In the genomic region with DNA sequence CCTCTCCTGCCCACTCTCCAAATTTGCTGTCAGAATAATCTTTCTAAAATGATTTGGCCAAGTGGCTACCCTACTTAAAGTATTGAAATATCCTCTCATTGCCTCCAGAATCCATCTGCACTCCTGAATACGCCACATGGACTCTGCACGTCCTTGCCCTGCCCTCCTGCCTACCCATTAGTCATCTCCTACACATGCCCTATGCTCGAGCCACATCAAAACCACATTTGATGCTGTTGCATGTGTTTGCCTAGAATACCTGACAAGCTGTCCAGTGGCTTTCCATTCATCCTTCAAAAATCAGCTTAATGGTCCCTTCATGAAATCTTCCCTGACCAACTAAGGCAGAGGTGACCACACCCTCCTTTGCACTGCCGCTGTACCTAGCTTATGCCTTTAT, we compare ENCODE assay signal across 13 cellular contexts. TPM values are rescaled to one million over a fixed set of nuclear protein-coding genes. Genes with fewer than 3 reads are reported as not detected.
DNase-seq lines count a peak whose midpoint lies in the region; ATAC-seq and TF ChIP-seq lines count a peak whose summit lies in the region.
"Had no signal": no experiment of that assay in that cellular context is flagged by ENCODE, and none has a peak within 500 bp of the region (broad histone marks: within the 10 kb centered on the region; RNA-seq: fewer than 3 reads in every experiment).

No MANE protein-coding gene starts in this region.

- intact Hi-C loops in CD8-positive, alpha-beta T cell (cut with DNase I, micrococcal nuclease): loop anchor here in 1 of 2 experiments (1.0 kb wide), 1 partner anchor 8 kb away; no protein-coding TSS in a partner anchor
- intact Hi-C loops in naive thymus-derived CD4-positive, alpha-beta T cell (cut with micrococcal nuclease): no loop called here
- intact Hi-C loops in A673 (cut with micrococcal nuclease; ENCODE audit: unreplicated experiment): no loop called here

- no peak for TF ChIP-seq CTCF in CD8-positive, alpha-beta T cell (IDR thresholded peaks at IDR 0.05)
- TF ChIP-seq CTCF in A673 (conservative IDR thresholded peaks at IDR 0.05; ENCODE audit: low read depth, low read length): no peak

- peaks cover 71% of the 10 kb centered on the region for H3K4me1 Mint-ChIP-seq in CD8-positive, alpha-beta T cell (ENCODE audit: low read depth)
- peaks cover 56% of the 10 kb centered on the region for H3K4me1 Mint-ChIP-seq in activated naive CD8-positive, alpha-beta T cell treated with anti-CD3 and anti-CD28 coated beads, Interleukin-2, amount 10 ng/mL, durations not matched to agents 7 days and 5 days
- peaks cover 39 to 92% (median 76%) of the 10 kb centered on the region in 7 donors for H3K4me1 Mint-ChIP-seq in naive thymus-derived CD4-positive, alpha-beta T cell

- CTCF ChIA-PET in CD8-positive, alpha-beta T cell (lab: Charles Lee): interaction anchor here (1.5 to 13.7 kb wide), 4 partner anchors 12 to 247 kb away, joined by 3 to 186 read pairs (median 9); a partner anchor contains a TSS
- CTCF ChIA-PET in naive thymus-derived CD4-positive, alpha-beta T cell (lab: Charles Lee): interaction anchor here (0.8 to 3.1 kb wide), 5 partner anchors 38 to 247 kb away, joined by 3 to 16 read pairs (median 4); a partner anchor contains a TSS
- CTCF ChIA-PET in A673 (lab: Charles Lee): no interaction called here

- no peak for ATAC-seq in CD8-positive, alpha-beta T cell
- ATAC-seq in activated naive CD8-positive, alpha-beta T cell treated with anti-CD3 and anti-CD28 coated beads, Interleukin-2, amount 10 ng/mL, durations not matched to agents 7 days and 5 days (ENCODE audit: low read depth): peak; percentile 46
- ATAC-seq in naive thymus-derived CD4-positive, alpha-beta T cell: no peak
- no peak for ATAC-seq in HG03460 (IDR thresholded peaks at IDR 0.05; ENCODE audit: unreplicated experiment)

- DNase-seq in CD8-positive, alpha-beta T cell: no peak
- peak; percentile 43 for DNase-seq in HT-29 (ENCODE audit: low spot score)
- no peak for DNase-seq in activated naive CD8-positive, alpha-beta T cell treated with anti-CD3 and anti-CD28 coated beads, Interleukin-2, amount 10 ng/mL, durations not matched to agents 7 days and 5 days
- no peak for DNase-seq in naive thymus-derived CD4-positive, alpha-beta T cell
- DNase-seq in A673 (ENCODE audit: low spot score): no peak
- DNase-seq in stimulated activated CD4-positive, alpha-beta T cell treated with anti-CD3 and anti-CD28 coated beads, Interleukin-12 subunit alpha, Interleukin-12 subunit beta, amount 100 ng/mL, for 4 hours: no peak
- no peak for DNase-seq in effector CD8-positive, alpha-beta T cell (lab: John Stamatoyannopoulos, UW)
- DNase-seq: activated CD4-positive, alpha-beta memory T cell treated with anti-CD3 and anti-CD28 coated beads for 36 hours; dorsolateral prefrontal cortex; NCI-H2081; retina had no signal

- no peaks in the 10 kb centered on the region for H3K36me3 ChIP-seq in CD8-positive, alpha-beta T cell (ENCODE audit: insufficient read depth, low read length)
- no peaks in the 10 kb centered on the region for H3K36me3 ChIP-seq in naive thymus-derived CD4-positive, alpha-beta T cell (ENCODE audit: control insufficient read depth in 2 of 3, insufficient read depth in 3 of 3, low read length in 3 of 3)
- no peaks in the 10 kb centered on the region for H3K36me3 ChIP-seq in A673 (ENCODE audit: insufficient read depth, low read length, poor library complexity, severe bottlenecking)

- no peaks in the 10 kb centered on the region for H3K27me3 Mint-ChIP-seq in CD8-positive, alpha-beta T cell (ENCODE audit: low read depth)
- H3K27me3 Mint-ChIP-seq in activated naive CD8-positive, alpha-beta T cell treated with anti-CD3 and anti-CD28 coated beads, Interleukin-2, amount 10 ng/mL, durations not matched to agents 7 days and 5 days: no peaks in the 10 kb centered on the region
- peaks cover 0 to 5% (median 0%) of the 10 kb centered on the region in 5 donors for H3K27me3 Mint-ChIP-seq in naive thymus-derived CD4-positive, alpha-beta T cell
- H3K27me3 Mint-ChIP-seq: activated CD4-positive, alpha-beta memory T cell treated with anti-CD3 and anti-CD28 coated beads for 36 hours had no signal

- POLR2A ChIA-PET in CD8-positive, alpha-beta T cell (lab: Charles Lee): interaction anchor here (0.6 to 3.1 kb wide), 4 partner anchors 11 to 217 kb away, joined by 3 to 13 read pairs (median 4); no protein-coding TSS in a partner anchor
- POLR2A ChIA-PET in activated naive CD8-positive, alpha-beta T cell treated with anti-CD3 and anti-CD28 coated beads, Interleukin-2, amount 10 ng/mL, durations not matched to agents 7 days and 5 days (lab: Charles Lee): interaction anchor here (1.0 to 6.0 kb wide), 7 partner anchors 12 to 247 kb away, joined by 4 to 49 read pairs (median 9); a partner anchor contains a TSS
- POLR2A ChIA-PET in naive thymus-derived CD4-positive, alpha-beta T cell (lab: Charles Lee): interaction anchor here (2.5 to 22.1 kb wide), 6 partner anchors 11 to 233 kb away, joined by 8 to 328 read pairs (median 62); a partner anchor contains a TSS
- POLR2A ChIA-PET in A673 (lab: Charles Lee; ENCODE audit: low non-redundant PET): no interaction called here

- no peaks in the 10 kb centered on the region for H3K9me3 Mint-ChIP-seq in CD8-positive, alpha-beta T cell
- peaks cover 2% of the 10 kb centered on the region for H3K9me3 Mint-ChIP-seq in activated naive CD8-positive, alpha-beta T cell treated with anti-CD3 and anti-CD28 coated beads, Interleukin-2, amount 10 ng/mL, durations not matched to agents 7 days and 5 days
- peaks cover 0 to 2% (median 0%) of the 10 kb centered on the region in 11 donors for H3K9me3 Mint-ChIP-seq in naive thymus-derived CD4-positive, alpha-beta T cell
- H3K9me3 Mint-ChIP-seq: activated CD4-positive, alpha-beta memory T cell treated with anti-CD3 and anti-CD28 coated beads for 36 hours had no signal

- H3K9me3 ChIP-seq in CD8-positive, alpha-beta T cell (ENCODE audit: low read length): no peaks in the 10 kb centered on the region
- H3K9me3 ChIP-seq in naive thymus-derived CD4-positive, alpha-beta T cell (ENCODE audit: control insufficient read depth in 2 of 3, low read length in 3 of 3): no peaks in the 10 kb centered on the region
- no peaks in the 10 kb centered on the region for H3K9me3 ChIP-seq in A673 (ENCODE audit: low read depth, low read length, poor library complexity, severe bottlenecking)

- peaks cover 73% of the 10 kb centered on the region for H3K4me1 ChIP-seq in CD8-positive, alpha-beta T cell (ENCODE audit: insufficient read depth, low read length)
- H3K4me1 ChIP-seq in naive thymus-derived CD4-positive, alpha-beta T cell (ENCODE audit: control insufficient read depth in 2 of 2, insufficient read depth in 2 of 2, low read length in 2 of 2): peaks cover 23 to 67% of the 10 kb centered on the region in 2 donors
- no peaks in the 10 kb centered on the region for H3K4me1 ChIP-seq in A673 (ENCODE audit: insufficient read depth, low read length, poor library complexity, severe bottlenecking)

- BruUV-seq in A673 (replicated peaks; lab: Mats Ljungman, UMichigan): no TSS peak

- no peak overlapping the region for H3K4me3 ChIP-seq in CD8-positive, alpha-beta T cell (ENCODE audit: low read depth, low read length)
- H3K4me3 ChIP-seq in naive thymus-derived CD4-positive, alpha-beta T cell (ENCODE audit: low read length): no peak overlapping the region
- H3K4me3 ChIP-seq in A673 (ENCODE audit: low read depth, low read length, poor library complexity, severe bottlenecking): no peak overlapping the region
- H3K4me3 ChIP-seq: dorsolateral prefrontal cortex had no signal

- no peak overlapping the region for H3K27ac ChIP-seq in CD8-positive, alpha-beta T cell (ENCODE audit: low read depth, low read length)
- no peak overlapping the region for H3K27ac ChIP-seq in naive thymus-derived CD4-positive, alpha-beta T cell (ENCODE audit: low read depth, low read length)
- no peak overlapping the region for H3K27ac ChIP-seq in A673 (ENCODE audit: low read depth, low read length, poor library complexity, severe bottlenecking)
- H3K27ac ChIP-seq: dorsolateral prefrontal cortex, KMS-11 had no signal

- peaks cover 10% of the 10 kb centered on the region for H3K36me3 Mint-ChIP-seq in CD8-positive, alpha-beta T cell
- H3K36me3 Mint-ChIP-seq in activated naive CD8-positive, alpha-beta T cell treated with anti-CD3 and anti-CD28 coated beads, Interleukin-2, amount 10 ng/mL, durations not matched to agents 7 days and 5 days: peaks cover 17% of the 10 kb centered on the region
- H3K36me3 Mint-ChIP-seq in naive thymus-derived CD4-positive, alpha-beta T cell: peaks cover 0 to 25% (median 4%) of the 10 kb centered on the region in 5 donors

- no peaks in the 10 kb centered on the region for H3K27me3 ChIP-seq in CD8-positive, alpha-beta T cell (ENCODE audit: insufficient read depth, low read length)
- no peaks in the 10 kb centered on the region for H3K27me3 ChIP-seq in naive thymus-derived CD4-positive, alpha-beta T cell (ENCODE audit: control insufficient read depth in 2 of 2, insufficient read depth in 2 of 2, low read length in 2 of 2)
- H3K27me3 ChIP-seq in A673 (replicated peaks; ENCODE audit: insufficient read depth, low read depth, low read length, poor library complexity): no peaks in the 10 kb centered on the region
- H3K27me3 ChIP-seq: dorsolateral prefrontal cortex had no signal

- H3K4me3 Mint-ChIP-seq in CD8-positive, alpha-beta T cell: no peak overlapping the region
- H3K4me3 Mint-ChIP-seq in activated naive CD8-positive, alpha-beta T cell treated with anti-CD3 and anti-CD28 coated beads, Interleukin-2, amount 10 ng/mL, durations not matched to agents 7 days and 5 days: peak overlapping the region; percentile 33
- peak overlapping the region in 9 of 10 donors; percentile 9 to 61 (median 38) for H3K4me3 Mint-ChIP-seq in naive thymus-derived CD4-positive, alpha-beta T cell
- H3K4me3 Mint-ChIP-seq: activated CD4-positive, alpha-beta memory T cell treated with anti-CD3 and anti-CD28 coated beads for 36 hours had no signal

- peak overlapping the region; percentile 69 for H3K27ac Mint-ChIP-seq in CD8-positive, alpha-beta T cell
- H3K27ac Mint-ChIP-seq in activated naive CD8-positive, alpha-beta T cell treated with anti-CD3 and anti-CD28 coated beads, Interleukin-2, amount 10 ng/mL, durations not matched to agents 7 days and 5 days: peak overlapping the region; percentile 70
- peak overlapping the region; percentile 13 to 87 (median 79) for H3K27ac Mint-ChIP-seq in naive thymus-derived CD4-positive, alpha-beta T cell
- H3K27ac Mint-ChIP-seq: activated CD4-positive, alpha-beta memory T cell treated with anti-CD3 and anti-CD28 coated beads for 36 hours had no signal

RNA-seq across cellular contexts. Expression of a gene that starts 17.0 kb away (rescaled TPM):
- total RNA-seq in CD8-positive, alpha-beta T cell: 10 to 100 TPM; 38.2 to 39.6 TPM
- total RNA-seq in HT-29 (2014; rRNA removed; shearing (Covaris generic)): 5.9 and 6.4 TPM in 2 replicates
- 10 to 100 TPM; 12.9 to 14.9 TPM for total RNA-seq in activated naive CD8-positive, alpha-beta T cell treated with anti-CD3 and anti-CD28 coated beads, Interleukin-2, amount 10 ng/mL, durations not matched to agents 7 days and 5 days
- 10 to 100 TPM; 10.3 to 25.9 (median 17.4) TPM for total RNA-seq in naive thymus-derived CD4-positive, alpha-beta T cell
- 10 to 100 TPM in 1 of 2 donors, 1 to 10 TPM in 1; 7.5 to 13.4 TPM for polyA plus RNA-seq in naive thymus-derived CD4-positive, alpha-beta T cell
- 11.9 and 14.3 TPM in 2 replicates for total RNA-seq in A673 (2021)
